8 cellular contexts compared by ENCODE assay signal in genomic region chrX:989959-990510, GRCh38.
DNase-seq lines count a peak whose midpoint lies in the region; ATAC-seq lines count a peak whose summit lies in the region.

No MANE protein-coding gene starts in this region.

- peak; percentile 72 for ATAC-seq in HG03045 (IDR thresholded peaks at IDR 0.05; ENCODE audit: unreplicated experiment)
- ATAC-seq in HG03439 (IDR thresholded peaks at IDR 0.05; ENCODE audit: unreplicated experiment): no peak

- DNase-seq in NCI-H1417 (lab: John Stamatoyannopoulos, UW): peak; percentile 14 to 63 (median 17)
- no peak for DNase-seq in NCI-H1417 treated with DMSO at 0.1 percent for 48 hours (lab: John Stamatoyannopoulos, UW)
- DNase-seq in SHP77 treated with DMSO at 0.1 percent for 48 hours (lab: John Stamatoyannopoulos, UW): peak; percentile 44
- peak; percentile 94 for DNase-seq in astrocyte of the hippocampus (ENCODE audit: low read depth, low spot score)
- peak; percentile 55 for DNase-seq in inferior parietal cortex (ENCODE audit: extremely low spot score)
- peak in 3 of 4 experiments; percentile 5 to 41 (median 7) for DNase-seq in stimulated activated CD4-positive, alpha-beta T cell treated with anti-CD3 and anti-CD28 coated beads, Interleukin-1b, Interleukin-23, amount 100 ng/mL, for 24 hours (ENCODE audit: low read depth in 4 of 4, low spot score in 1 of 4)
